In genomic region chr10:121292396-121292795, GRCh38 we compare ENCODE assay signal across 34 cellular contexts.
"Had no signal": no experiment of that assay in that cellular context is flagged by ENCODE, and none has a peak within 500 bp of the region (broad histone marks: within the 10 kb centered on the region; RNA-seq: fewer than 3 reads in every experiment).

No MANE protein-coding gene starts in this region.

- FAIRE-seq: astrocyte, RCC 7860 had no signal

- H3K4me3 ChIP-seq: adrenal gland, body of pancreas, MG63, PC-9 had no signal

- H3K4me2 ChIP-seq: PC-9 had no signal

- DNase-seq: activated CD4-positive, alpha-beta memory T cell treated with anti-CD3 and anti-CD28 coated beads, Interleukin-2, amount 10 ng/mL, durations not matched to agents 7 days and 5 days; activated CD4-positive, alpha-beta T cell treated with anti-CD3 and anti-CD28 coated beads for 1 hour; activated CD4-positive, alpha-beta T cell treated with anti-CD3 and anti-CD28 coated beads for 48 hours; activated CD4-positive, CD25-positive, alpha-beta regulatory T cell; activated CD8-positive, alpha-beta memory T cell treated with anti-CD3 and anti-CD28 coated beads for 24 hours; activated CD8-positive, alpha-beta memory T cell treated with anti-CD3 and anti-CD28 coated beads, Interleukin-2, amount 10 ng/mL, durations not matched to agents 7 days and 5 days; activated gamma-delta T cell; activated naive CD4-positive, alpha-beta T cell treated with Interleukin-2 at 50 U/mL for 16 hours; activated T-cell treated with anti-CD3 and anti-CD28 coated beads, Interleukin-2, amount 50 U/mL, for 1 hour; adrenal gland; body of pancreas; caudate nucleus; Karpas-422; KBM-7; MG63; NCI-H1048; NCI-H1105 treated with DMSO at 0.1 percent for 48 hours; NCI-H1436; NCI-H1694; NCI-H1930; NCI-H2081 treated with DMSO at 0.1 percent for 48 hours; NCI-H226; NCI-H446 treated with DMSO at 0.1 percent for 48 hours; NCI-H524; NCI-H69; PC-9; SIG-M5; T1000; WERI-Rb-1 had no signal

- H3K36me3 ChIP-seq: adrenal gland, MG63, WERI-Rb-1 had no signal

- H2AFZ ChIP-seq: PC-9 had no signal

- H3K27ac ChIP-seq: adrenal gland, body of pancreas, PC-9, RWPE1, WERI-Rb-1 had no signal

- ATAC-seq: activated CD8-positive, alpha-beta memory T cell treated with anti-CD3 and anti-CD28 coated beads, Interleukin-2, amount 10 ng/mL, durations not matched to agents 7 days and 5 days; activated naive CD4-positive, alpha-beta T cell treated with anti-CD3 and anti-CD28 coated beads, Interleukin-2, amount 50 U/mL, for 72 hours; Right ventricle myocardium inferior had no signal

- H3K9me3 ChIP-seq: adrenal gland, body of pancreas, MG63 had no signal

- H3K27me3 ChIP-seq: adrenal gland, body of pancreas, MG63 had no signal

- H3K4me1 ChIP-seq: adrenal gland, body of pancreas had no signal
